Comparison of ENCODE assay signal across 10 cellular contexts in genomic region chr10:78802866-78803265, GRCh38.
A peak's percentile ranks its signal among the peaks of the same experiment; 100 is the strongest.
DNase-seq lines count a peak whose midpoint lies in the region; FAIRE-seq and TF ChIP-seq lines count a peak whose summit lies in the region.
"Had no signal": no experiment of that assay in that cellular context is flagged by ENCODE, and none has a peak within 500 bp of the region (broad histone marks: within the 10 kb centered on the region; RNA-seq: fewer than 3 reads in every experiment).

No MANE protein-coding gene starts in this region.

- H3K4me2 ChIP-seq in H9 (ENCODE audit: insufficient read depth, insufficient read length, low read length), result no peak overlapping the region

- CTCF ChIA-PET in activated CD4-positive, alpha-beta memory T cell treated with anti-CD3 and anti-CD28 coated beads, Interleukin-2, amount 10 ng/mL, durations not matched to agents 7 days and 5 days (lab: Charles Lee), result interaction anchor here (0.5 kb wide), 1 partner anchor 831 kb away, joined by 4 read pairs; no protein-coding TSS in a partner anchor

- H3K36me3 ChIP-seq in bronchial epithelial cell (ENCODE audit: control insufficient read depth, insufficient read depth, low read length) (no peaks in the 10 kb centered on the region), suprapubic skin (no peaks in the 10 kb centered on the region)

- POLR2A ChIA-PET in activated CD4-positive, alpha-beta memory T cell treated with anti-CD3 and anti-CD28 coated beads, Interleukin-2, amount 10 ng/mL, durations not matched to agents 7 days and 5 days (lab: Charles Lee), result no interaction called here

- peaks cover 59% of the 10 kb centered on the region for H3K4me1 Mint-ChIP-seq in HFFc6 (ENCODE audit: low read depth)
- H3K4me1 Mint-ChIP-seq in H9, result peaks cover 5 to 16% of the 10 kb centered on the region in 2 experiments
- no peaks in the 10 kb centered on the region for H3K4me1 Mint-ChIP-seq in activated CD4-positive, alpha-beta memory T cell treated with anti-CD3 and anti-CD28 coated beads, Interleukin-2, amount 10 ng/mL, durations not matched to agents 7 days and 5 days

- H3K4me1 ChIP-seq in suprapubic skin (peaks cover 62% of the 10 kb centered on the region), H9 (ENCODE audit: insufficient read depth, low read length) (no peaks in the 10 kb centered on the region)

- H3K18ac ChIP-seq in H9 (ENCODE audit: insufficient read length, low read depth, low read length), result no peak overlapping the region

- H3K9me3 ChIP-seq in suprapubic skin (no peaks in the 10 kb centered on the region), H9 (ENCODE audit: control insufficient read depth, low read depth, low read length) (no peaks in the 10 kb centered on the region)

- no peak overlapping the region for H2BK5ac ChIP-seq in H9 (ENCODE audit: insufficient read length, low read length)

- no peak overlapping the region for H3K4ac ChIP-seq in H9 (ENCODE audit: low read depth, low read length)

- H3K36me3 Mint-ChIP-seq in HFFc6 (ENCODE audit: low read depth) (no peaks in the 10 kb centered on the region), H9 (ENCODE audit: insufficient read depth in 1 of 3, low read depth in 3 of 3) (no peaks in the 10 kb centered on the region; a peak in 1 of 7 replicates)
- H3K36me3 Mint-ChIP-seq in activated CD4-positive, alpha-beta memory T cell treated with anti-CD3 and anti-CD28 coated beads, Interleukin-2, amount 10 ng/mL, durations not matched to agents 7 days and 5 days (ENCODE audit: low read depth), result no peaks in the 10 kb centered on the region

- no peaks in the 10 kb centered on the region for H3K79me2 ChIP-seq in H9 (ENCODE audit: insufficient read depth, low read length)

- H2AFZ ChIP-seq in H9 (ENCODE audit: low read length), result no peak overlapping the region

- H4K8ac ChIP-seq in H9 (replicated peaks; ENCODE audit: insufficient read length, low read depth, low read length), result no peak overlapping the region

- H3K27ac Mint-ChIP-seq in HFFc6 (peak overlapping the region; percentile 94), H9 (no peak overlapping the region)
- no peak overlapping the region for H3K27ac Mint-ChIP-seq in activated CD4-positive, alpha-beta memory T cell treated with anti-CD3 and anti-CD28 coated beads, Interleukin-2, amount 10 ng/mL, durations not matched to agents 7 days and 5 days

- H4K20me1 ChIP-seq in H9 (ENCODE audit: control insufficient read depth, insufficient read depth, insufficient read length), result no peaks in the 10 kb centered on the region

- peak overlapping the region; percentile 82 for H3K27ac ChIP-seq in suprapubic skin
- H3K27ac ChIP-seq in H9 (ENCODE audit: insufficient read length, low read depth, low read length), result no peak overlapping the region

- no peak overlapping the region for H4K91ac ChIP-seq in H9 (ENCODE audit: insufficient read length, low read depth, low read length)

- no peaks in the 10 kb centered on the region for H3K23me2 ChIP-seq in H9 (ENCODE audit: insufficient read length, low read depth, low read length, poor library complexity, severe bottlenecking)

- H3K79me1 ChIP-seq in H9 (ENCODE audit: insufficient read depth, low read depth, low read length, poor library complexity, severe bottlenecking), result no peaks in the 10 kb centered on the region

- H3K4me3 Mint-ChIP-seq in HFFc6 (peak overlapping the region; percentile 46), H9 (no peak overlapping the region)
- no peak overlapping the region for H3K4me3 Mint-ChIP-seq in activated CD4-positive, alpha-beta memory T cell treated with anti-CD3 and anti-CD28 coated beads, Interleukin-2, amount 10 ng/mL, durations not matched to agents 7 days and 5 days

- H3T11ph ChIP-seq in H9 (ENCODE audit: low read length), result no peak overlapping the region

- no peak overlapping the region for H3K56ac ChIP-seq in H9 (ENCODE audit: insufficient read length, low read depth, low read length)

- no peak overlapping the region for H3K9ac ChIP-seq in H9 (ENCODE audit: extremely low read depth, insufficient read length, low read length)

- no peak overlapping the region for H3K23ac ChIP-seq in H9 (ENCODE audit: insufficient read length, low read depth, low read length)

- H2BK12ac ChIP-seq in H9 (ENCODE audit: insufficient read length, low read depth, low read length), result no peak overlapping the region

- no peak overlapping the region for H4K5ac ChIP-seq in H9 (ENCODE audit: insufficient read length, low read depth, low read length)

- no peak for TF ChIP-seq EP300 in suprapubic skin (IDR thresholded peaks at IDR 0.05)

- DNase-seq in HFFc6 (peak; percentile 67), bronchial epithelial cell (ENCODE audit: low read depth) (peak; percentile 56), left kidney (ENCODE audit: low read depth, low spot score) (peak; percentile 64), suprapubic skin (ENCODE audit: low spot score in 2 of 2) (peak; percentile 81 to 87), NCI-H1048 (lab: John Stamatoyannopoulos, UW) (no peak), middle frontal gyrus (ENCODE audit: extremely low spot score, low spot score) (no peak), H9 (no peak)
- DNase-seq in activated CD4-positive, alpha-beta memory T cell treated with anti-CD3 and anti-CD28 coated beads, Interleukin-2, amount 10 ng/mL, durations not matched to agents 7 days and 5 days, result no peak
- DNase-seq: cortex of kidney; stimulated activated CD4-positive, alpha-beta T cell treated with anti-CD3 and anti-CD28 coated beads, Interleukin-1b, Interleukin-23, amount 100 ng/mL, for 48 hours had no signal

- H3K9me3 Mint-ChIP-seq in HFFc6 (no peaks in the 10 kb centered on the region), H9 (no peaks in the 10 kb centered on the region)
- no peaks in the 10 kb centered on the region for H3K9me3 Mint-ChIP-seq in activated CD4-positive, alpha-beta memory T cell treated with anti-CD3 and anti-CD28 coated beads, Interleukin-2, amount 10 ng/mL, durations not matched to agents 7 days and 5 days

- H2BK120ac ChIP-seq in H9 (ENCODE audit: low read depth, low read length, poor library complexity, severe bottlenecking), result no peak overlapping the region

- H3K4me3 ChIP-seq in bronchial epithelial cell (ENCODE audit: low read depth, low read length) (no peak overlapping the region), suprapubic skin (no peak overlapping the region)

- no peak for TF ChIP-seq CTCF in HFFc6 (IDR thresholded peaks at IDR 0.05)
- TF ChIP-seq CTCF in bronchial epithelial cell (IDR thresholded peaks at IDR 0.05; ENCODE audit: insufficient read depth, low read length, severe bottlenecking), result no peak
- no peak for TF ChIP-seq CTCF in suprapubic skin (IDR thresholded peaks at IDR 0.05)
- TF ChIP-seq CTCF in H9 (conservative IDR thresholded peaks at IDR 0.05), result no peak

- H2BK15ac ChIP-seq in H9 (ENCODE audit: low read depth, low read length), result no peak overlapping the region

- peaks cover 5% of the 10 kb centered on the region for H3K27me3 ChIP-seq in bronchial epithelial cell (ENCODE audit: control insufficient read depth, insufficient read depth, low read length)
- H3K27me3 ChIP-seq in suprapubic skin, result no peaks in the 10 kb centered on the region
- H3K27me3 ChIP-seq in H9 (ENCODE audit: insufficient read depth, low read length), result no peaks in the 10 kb centered on the region; the same call in 1 of the 2 replicates

- no peak overlapping the region for H2BK20ac ChIP-seq in H9 (ENCODE audit: low read depth, low read length, poor library complexity, severe bottlenecking)

- no peak for FAIRE-seq in bronchial epithelial cell (lab: Jason Lieb, UNC)

- no peak for TF ChIP-seq POLR2A in suprapubic skin (IDR thresholded peaks at IDR 0.05)

- H3K27me3 Mint-ChIP-seq in HFFc6 (ENCODE audit: insufficient read depth) (peaks cover 24% of the 10 kb centered on the region), H9 (ENCODE audit: low read depth) (peaks cover 60% of the 10 kb centered on the region)
- peaks cover 5% of the 10 kb centered on the region for H3K27me3 Mint-ChIP-seq in activated CD4-positive, alpha-beta memory T cell treated with anti-CD3 and anti-CD28 coated beads, Interleukin-2, amount 10 ng/mL, durations not matched to agents 7 days and 5 days

- no peak overlapping the region for H3K14ac ChIP-seq in H9 (ENCODE audit: insufficient read depth, low read length)

- 32% methylated on average over 11 of the region's 11 CpGs for WGBS in suprapubic skin
- no CpG with 5 or more reads among the region's 11 CpGs for WGBS in H9 (ENCODE audit: extremely low coverage, insufficient read length, low lambda C conversion rate)

- H2AK5ac ChIP-seq in H9 (ENCODE audit: insufficient read length, low read length), result no peak overlapping the region

Comparison
In these comparisons a context has a peak if more than half of its experiments do, and no peak if none do; other contexts are left out.
1. DNase-seq: peak in HFFc6 (single experiment), bronchial epithelial cell (single experiment), left kidney (single experiment) and suprapubic skin (2 of 2); none in NCI-H1048 (single experiment), middle frontal gyrus (single experiment), H9 (single experiment) and activated CD4-positive, alpha-beta memory T cell treated with anti-CD3 and anti-CD28 coated beads, Interleukin-2, amount 10 ng/mL, durations not matched to agents 7 days and 5 days (single experiment).